34 cellular contexts compared by ENCODE assay signal in genomic region chr6:47690209-47690608, GRCh38. TPM values are rescaled to one million over a fixed set of nuclear protein-coding genes. Genes with fewer than 3 reads are reported as not detected.
DNase-seq lines count a peak whose midpoint lies in the region; ATAC-seq, FAIRE-seq and TF ChIP-seq lines count a peak whose summit lies in the region.
"Had no signal": no experiment of that assay in that cellular context is flagged by ENCODE, and none has a peak within 500 bp of the region (broad histone marks: within the 10 kb centered on the region; RNA-seq: fewer than 3 reads in every experiment).

No MANE protein-coding gene starts in this region.

- POLR2A ChIA-PET in A549 (lab: Yijun Ruan, JAX) = no interaction called here

- no peaks in the 10 kb centered on the region for H3K9me3 Mint-ChIP-seq in activated naive CD8-positive, alpha-beta T cell treated with anti-CD3 and anti-CD28 coated beads, Interleukin-2, amount 50 U/mL, for 24 hours
- H3K9me3 Mint-ChIP-seq: activated T-cell treated with anti-CD3 and anti-CD28 coated beads, Interleukin-2, amount 50 U/mL, for 72 hours; effector memory CD8-positive, alpha-beta T cell; memory B cell; stimulated activated naive B cell treated with anti-CD40 and anti-IgM and Interleukin-4, amounts not matched to agents 10 μg/mL and 1 μg/mL and 100 μg/mL, for 72 hours; T-helper 1 cell treated with Interleukin-12 subunit alpha and Interleukin-12 subunit beta and Interleukin-4 antibody, amounts not matched to agents 30 μg/mL and 1 μg/mL, for 36 hours had no signal

- WGBS in A549 (ENCODE audit: missing lambda C conversion rate) = 33% methylated on average over 2 of the region's 2 CpGs

- TF ChIP-seq CTCF in 22Rv1 (IDR thresholded peaks at IDR 0.05) (peak; percentile 32), A549 (IDR thresholded peaks at IDR 0.05) (peak; percentile 26), epithelial cell of proximal tubule (conservative IDR thresholded peaks at IDR 0.05; ENCODE audit: low read depth, low read length) (peak; percentile 40)

- CTCF ChIA-PET in A549 (lab: Yijun Ruan, JAX) = interaction anchor here (0.9 to 2.2 kb wide), 7 partner anchors 25 to 90 kb away, joined by 3 to 8 read pairs (median 5); no protein-coding TSS in a partner anchor

- no peak overlapping the region for H3K27ac Mint-ChIP-seq in activated naive CD8-positive, alpha-beta T cell treated with anti-CD3 and anti-CD28 coated beads, Interleukin-2, amount 50 U/mL, for 24 hours
- H3K27ac Mint-ChIP-seq: activated CD8-positive, alpha-beta memory T cell treated with anti-CD3 and anti-CD28 coated beads, Interleukin-2, amount 10 ng/mL, durations not matched to agents 7 days and 5 days; activated T-cell treated with anti-CD3 and anti-CD28 coated beads, Interleukin-2, amount 50 U/mL, for 72 hours; CD14-positive monocyte; effector memory CD8-positive, alpha-beta T cell; memory B cell; stimulated activated naive B cell treated with anti-CD40 and anti-IgM and Interleukin-4, amounts not matched to agents 10 μg/mL and 1 μg/mL and 100 μg/mL, for 72 hours; T-helper 1 cell treated with Interleukin-12 subunit alpha and Interleukin-12 subunit beta and Interleukin-4 antibody, amounts not matched to agents 30 μg/mL and 1 μg/mL, for 36 hours had no signal

- H3K9me3 ChIP-seq in A549 = no peaks in the 10 kb centered on the region
- H3K9me3 ChIP-seq: Caco-2, esophagus squamous epithelium, heart left ventricle, pancreas, SK-N-SH, upper lobe of left lung had no signal

- peak in 1 of 2 experiments; percentile 7 for DNase-seq in A549 (ENCODE audit: low read depth in 1 of 2, low spot score in 1 of 2)
- peak; percentile 17 for DNase-seq in NCI-H69 (lab: John Stamatoyannopoulos, UW)
- DNase-seq in epithelial cell of proximal tubule (ENCODE audit: low read depth) = no peak
- no peak for DNase-seq in activated CD8-positive, alpha-beta memory T cell treated with anti-CD3 and anti-CD28 coated beads, Interleukin-2, amount 50 U/mL, for 48 hours
- no peak for DNase-seq in activated naive CD8-positive, alpha-beta T cell treated with anti-CD3 and anti-CD28 coated beads, Interleukin-2, amount 50 U/mL, for 24 hours
- DNase-seq in kidney tubule cell (ENCODE audit: low spot score) = no peak
- DNase-seq: activated CD4-positive, alpha-beta T cell treated with anti-CD3 and anti-CD28 coated beads, Interleukin-2, amount 50 U/mL, for 4 hours; activated CD8-positive, alpha-beta memory T cell treated with anti-CD3 and anti-CD28 coated beads, Interleukin-2, amount 10 ng/mL, durations not matched to agents 7 days and 5 days; activated T-cell treated with anti-CD3 and anti-CD28 coated beads, Interleukin-2, amount 50 U/mL, for 72 hours; central memory CD4-positive, alpha-beta T cell; effector memory CD8-positive, alpha-beta T cell; esophagus squamous epithelium; foreskin melanocyte; heart left ventricle; left cardiac atrium; MV-4-11; NCI-H1694; pancreas; retina; SK-N-SH; stimulated activated naive B cell treated with anti-CD40 and anti-IgM and Interleukin-4, amounts not matched to agents 10 μg/mL and 1 μg/mL and 100 μg/mL, for 72 hours; substantia nigra; upper lobe of left lung had no signal

- H3K27ac ChIP-seq in 22Rv1 = no peak overlapping the region
- no peak overlapping the region for H3K27ac ChIP-seq in A549
- H3K27ac ChIP-seq: esophagus squamous epithelium, heart left ventricle, pancreas, skin epidermis, upper lobe of left lung had no signal

- TF ChIP-seq POLR2A in A549 (IDR thresholded peaks at IDR 0.05; ENCODE audit: low read length) = no peak

- H3K27me3 Mint-ChIP-seq in activated naive CD8-positive, alpha-beta T cell treated with anti-CD3 and anti-CD28 coated beads, Interleukin-2, amount 50 U/mL, for 24 hours = peaks cover 4% of the 10 kb centered on the region
- H3K27me3 Mint-ChIP-seq: stimulated activated naive B cell treated with anti-CD40 and anti-IgM and Interleukin-4, amounts not matched to agents 10 μg/mL and 1 μg/mL and 100 μg/mL, for 72 hours had no signal

- no peak overlapping the region for H3K4me3 Mint-ChIP-seq in activated naive CD8-positive, alpha-beta T cell treated with anti-CD3 and anti-CD28 coated beads, Interleukin-2, amount 50 U/mL, for 24 hours
- H3K4me3 Mint-ChIP-seq: activated CD8-positive, alpha-beta memory T cell treated with anti-CD3 and anti-CD28 coated beads, Interleukin-2, amount 10 ng/mL, durations not matched to agents 7 days and 5 days; activated T-cell treated with anti-CD3 and anti-CD28 coated beads, Interleukin-2, amount 50 U/mL, for 72 hours; CD14-positive monocyte; effector memory CD8-positive, alpha-beta T cell; memory B cell; stimulated activated naive B cell treated with anti-CD40 and anti-IgM and Interleukin-4, amounts not matched to agents 10 μg/mL and 1 μg/mL and 100 μg/mL, for 72 hours; T-helper 1 cell treated with Interleukin-12 subunit alpha and Interleukin-12 subunit beta and Interleukin-4 antibody, amounts not matched to agents 30 μg/mL and 1 μg/mL, for 36 hours had no signal

- no peak overlapping the region for H3K4me2 ChIP-seq in A549
- H3K4me2 ChIP-seq: SK-N-SH had no signal

- H3K36me3 Mint-ChIP-seq in activated naive CD8-positive, alpha-beta T cell treated with anti-CD3 and anti-CD28 coated beads, Interleukin-2, amount 50 U/mL, for 24 hours (ENCODE audit: low read depth) = no peaks in the 10 kb centered on the region
- H3K36me3 Mint-ChIP-seq: activated CD8-positive, alpha-beta memory T cell treated with anti-CD3 and anti-CD28 coated beads, Interleukin-2, amount 10 ng/mL, durations not matched to agents 7 days and 5 days; CD14-positive monocyte; memory B cell; stimulated activated naive B cell treated with anti-CD40 and anti-IgM and Interleukin-4, amounts not matched to agents 10 μg/mL and 1 μg/mL and 100 μg/mL, for 72 hours had no signal

- no peak for FAIRE-seq in A549 (lab: Jason Lieb, UNC)
- FAIRE-seq: astrocyte, GM19239, H54, pancreas had no signal

- H3K4me1 Mint-ChIP-seq in activated naive CD8-positive, alpha-beta T cell treated with anti-CD3 and anti-CD28 coated beads, Interleukin-2, amount 50 U/mL, for 24 hours = no peaks in the 10 kb centered on the region
- H3K4me1 Mint-ChIP-seq: activated CD8-positive, alpha-beta memory T cell treated with anti-CD3 and anti-CD28 coated beads, Interleukin-2, amount 10 ng/mL, durations not matched to agents 7 days and 5 days; CD14-positive monocyte; memory B cell; stimulated activated naive B cell treated with anti-CD40 and anti-IgM and Interleukin-4, amounts not matched to agents 10 μg/mL and 1 μg/mL and 100 μg/mL, for 72 hours had no signal

- no peaks in the 10 kb centered on the region for H3K4me1 ChIP-seq in A549
- H3K4me1 ChIP-seq: Caco-2, esophagus squamous epithelium, pancreas, upper lobe of left lung had no signal

- no peak for TF ChIP-seq EP300 in A549 (IDR thresholded peaks at IDR 0.05)

- H3K4me3 ChIP-seq in A549 (no peak overlapping the region), epithelial cell of proximal tubule (ENCODE audit: low read depth, low read length) (no peak overlapping the region)
- H3K4me3 ChIP-seq: esophagus squamous epithelium, heart left ventricle, pancreas, skin epidermis, upper lobe of left lung had no signal

- TF ChIP-seq RAD21 in A549 (conservative IDR thresholded peaks at IDR 0.05 in 1 of 2, IDR thresholded peaks at IDR 0.05 in 1 of 2) = peak; percentile 33 to 34; a peak in 4 of 5 replicates

- peak; percentile 43 to 56; a peak in 1 of 6 replicates for ATAC-seq in A549
- ATAC-seq in activated naive CD8-positive, alpha-beta T cell treated with anti-CD3 and anti-CD28 coated beads, Interleukin-2, amount 50 U/mL, for 24 hours = no peak
- ATAC-seq: activated CD4-positive, CD25-positive, alpha-beta regulatory T cell treated with anti-CD3 and anti-CD28 coated beads, Interleukin-2, amount 50 U/mL, for 24 hours; activated CD8-positive, alpha-beta memory T cell treated with anti-CD3 and anti-CD28 coated beads, Interleukin-2, amount 10 ng/mL, durations not matched to agents 7 days and 5 days; activated T-cell treated with anti-CD3 and anti-CD28 coated beads, Interleukin-2, amount 50 U/mL, for 72 hours; effector memory CD8-positive, alpha-beta T cell; heart left ventricle; left cardiac atrium; pancreas; stimulated activated naive B cell treated with anti-CD40 and anti-IgM and Interleukin-4, amounts not matched to agents 10 μg/mL and 1 μg/mL and 100 μg/mL, for 72 hours had no signal

TF ChIP-seq in A549, 52 proteins besides CTCF, POLR2A, EP300 and RAD21:
- TF ChIP-seq RNF2 (IDR thresholded peaks at IDR 0.05; ENCODE audit: borderline replicate concordance, low read depth) (no peak), SMC3 (IDR thresholded peaks at IDR 0.05) (peak; percentile 20; the same call in 1 of the 3 replicates)

RNA-seq across cellular contexts. Expression of gene ADGRF4, which starts 8.2 kb away (rescaled TPM):
- polyA plus RNA-seq in A549 (2011; rRNA removed) = 9.2 and 11.1 TPM in 2 replicates
- polyA plus RNA-seq in A549 (2012; cell fraction: cytosol; rRNA removed) = 1.3 and 1.6 TPM in 2 replicates
- polyA plus RNA-seq in A549 (2012; cell fraction: nucleus; rRNA removed) = 1.4 and 2.1 TPM in 2 replicates
- polyA plus RNA-seq in A549 (2017; fragmentation: RNase III; extraction: RNeasy Plus Mini Kit Qiagen cat#74134 plus additional on column Dnase treatment) = 4.4 to 6.4 TPM (median 5.8 TPM) in 3 replicates
- 5.0 and 6.1 TPM in 2 replicates for polyA minus RNA-seq in A549 (2011; rRNA and poly(A)+ RNA removed)
- total RNA-seq in epithelial cell of proximal tubule = 1.5 and 3.4 TPM in 2 replicates
- total RNA-seq: activated CD8-positive, alpha-beta memory T cell treated with anti-CD3 and anti-CD28 coated beads, Interleukin-2, amount 10 ng/mL, durations not matched to agents 7 days and 5 days; activated T-cell treated with anti-CD3 and anti-CD28 coated beads, Interleukin-2, amount 50 U/mL, for 72 hours; pancreas had no signal
- polyA plus RNA-seq: CD14-positive monocyte, neural cell, SK-N-SH had no signal
